In the genomic region with DNA sequence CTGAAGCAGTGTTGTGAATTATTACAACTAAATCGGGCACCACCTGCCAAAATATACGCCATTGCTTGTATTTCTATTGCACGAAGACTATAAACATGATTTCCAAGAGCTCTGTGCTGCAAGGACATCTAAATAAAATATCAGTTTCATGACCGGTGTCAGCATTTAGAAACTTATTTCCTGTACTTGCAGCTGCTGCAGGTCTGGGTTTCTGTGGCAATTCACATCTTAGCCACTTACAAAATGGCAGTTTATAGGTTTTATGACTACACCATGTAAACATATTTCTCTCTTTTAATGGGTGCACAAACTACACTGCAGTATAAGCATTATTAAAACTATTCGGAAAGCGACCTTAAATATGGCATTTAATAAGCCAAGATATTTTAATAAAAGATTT, we compare ENCODE assay signal across 26 cellular contexts.
"Had no signal": no experiment of that assay in that cellular context is flagged by ENCODE, and none has a peak within 500 bp of the region (broad histone marks: within the 10 kb centered on the region; RNA-seq: fewer than 3 reads in every experiment).

No MANE protein-coding gene starts in this region.

- DNase-seq: activated CD4-positive, alpha-beta memory T cell treated with anti-CD3 and anti-CD28 coated beads, Interleukin-2, amount 10 ng/mL, durations not matched to agents 7 days and 5 days; activated CD4-positive, alpha-beta T cell treated with anti-CD3 and anti-CD28 coated beads, Interleukin-2, amount 10 ng/mL, durations not matched to agents 7 days and 5 days; activated CD4-positive, CD25-positive, alpha-beta regulatory T cell; activated gamma-delta T cell; activated naive CD4-positive, alpha-beta T cell treated with anti-CD3 and anti-CD28 coated beads for 36 hours; activated T-cell treated with anti-CD3 and anti-CD28 coated beads for 4 hours; activated T-cell treated with anti-CD3 and anti-CD28 coated beads, Interleukin-2, amount 50 U/mL, for 48 hours; amygdala; KBM-7; MG63; NCI-H1105; NCI-H1930; NCI-H2107; NCI-H2171 treated with DMSO at 0.1 percent for 48 hours; NCI-H345; NCI-H524; NCI-H748 treated with DMSO at 0.1 percent for 48 hours; NK-92 treated with Interleukin-12 subunit alpha and Interleukin-12 subunit beta, amount 100 ng/mL, for 24 hours; OCI-M1; Right ventricle myocardium superior; RPMI8226; T-helper 2 cell; T1000 had no signal

- H3K36me3 ChIP-seq: cardiac muscle cell, MG63 had no signal

- H3K9me3 ChIP-seq: MG63 had no signal

- H3K27me3 ChIP-seq: cardiac muscle cell, MG63 had no signal

- H3K4me3 ChIP-seq: cardiac muscle cell, MG63 had no signal

- ATAC-seq: activated T-helper 17 cell treated with anti-CD3 and anti-CD28 coated beads, Interleukin-2, amount 50 U/mL, for 72 hours; Panc1 had no signal
